ENCODE assay signal across 8 cellular contexts in genomic region chr2:71068218-71069035, GRCh38. TPM values are rescaled to one million over a fixed set of nuclear protein-coding genes. Genes with fewer than 3 reads are reported as not detected.
DNase-seq lines count a peak whose midpoint lies in the region; ATAC-seq and TF ChIP-seq lines count a peak whose summit lies in the region.

TSS of gene NAGK (plus strand) at chr2:71068648. CDS start at chr2:71068684, 36 bp downstream.

- peaks cover 52% of the 10 kb centered on the region for H3K4me1 Mint-ChIP-seq in activated CD4-positive, alpha-beta T cell treated with anti-CD3 and anti-CD28 coated beads, Interleukin-2, amount 10 ng/mL, durations not matched to agents 7 days and 5 days

- POLR2A ChIA-PET in activated CD4-positive, alpha-beta T cell treated with anti-CD3 and anti-CD28 coated beads, Interleukin-2, amount 10 ng/mL, durations not matched to agents 7 days and 5 days (lab: Charles Lee) = interaction anchor here (0.6 to 1.5 kb wide), 3 partner anchors 62 to 73 kb away, joined by 3 to 6 read pairs (median 3); partner anchors contain the start of gene MPHOSPH10

- CTCF ChIA-PET in activated CD4-positive, alpha-beta T cell treated with anti-CD3 and anti-CD28 coated beads, Interleukin-2, amount 10 ng/mL, durations not matched to agents 7 days and 5 days (lab: Charles Lee) = interaction anchor here (1.2 to 1.4 kb wide), 3 partner anchors 79 to 84 kb away, joined by 3 to 5 read pairs (median 3); no protein-coding TSS in a partner anchor

- no peaks in the 10 kb centered on the region for H3K9me3 Mint-ChIP-seq in activated CD4-positive, alpha-beta T cell treated with anti-CD3 and anti-CD28 coated beads, Interleukin-2, amount 10 ng/mL, durations not matched to agents 7 days and 5 days

- H3K27me3 Mint-ChIP-seq in activated CD4-positive, alpha-beta T cell treated with anti-CD3 and anti-CD28 coated beads, Interleukin-2, amount 10 ng/mL, durations not matched to agents 7 days and 5 days = no peaks in the 10 kb centered on the region

- peak; percentile 97 to 100 (median 100) for DNase-seq in C1 segment of cervical spinal cord (lab: John Stamatoyannopoulos, UW)
- peak; percentile 93 for DNase-seq in NCI-H69 (lab: John Stamatoyannopoulos, UW)
- peak; percentile 97 for DNase-seq in activated CD4-positive, alpha-beta T cell treated with anti-CD3 and anti-CD28 coated beads, Interleukin-2, amount 10 ng/mL, durations not matched to agents 7 days and 5 days
- DNase-seq in coronary artery (ENCODE audit: low spot score) = peak; percentile 98
- DNase-seq in left kidney (ENCODE audit: low read depth, low spot score) = peak; percentile 99
- peak; percentile 97 for DNase-seq in stimulated activated CD4-positive, alpha-beta T cell treated with anti-CD3 and anti-CD28 coated beads, Interleukin-1b, Interleukin-23, amount 100 ng/mL, for 48 hours

- peak within 1 kb of the TSS; percentile 89 to 91 for H3K27ac ChIP-seq in coronary artery

- peak within 1 kb of the TSS; percentile 88 for H3K4me3 Mint-ChIP-seq in activated CD4-positive, alpha-beta T cell treated with anti-CD3 and anti-CD28 coated beads, Interleukin-2, amount 10 ng/mL, durations not matched to agents 7 days and 5 days

- peak within 1 kb of the TSS; percentile 95 for H3K27ac Mint-ChIP-seq in activated CD4-positive, alpha-beta T cell treated with anti-CD3 and anti-CD28 coated beads, Interleukin-2, amount 10 ng/mL, durations not matched to agents 7 days and 5 days

- TF ChIP-seq CTCF in coronary artery (IDR thresholded peaks at IDR 0.05) = no peak

- H3K36me3 Mint-ChIP-seq in activated CD4-positive, alpha-beta T cell treated with anti-CD3 and anti-CD28 coated beads, Interleukin-2, amount 10 ng/mL, durations not matched to agents 7 days and 5 days (ENCODE audit: low read depth) = peaks cover 23% of the 10 kb centered on the region

- ATAC-seq in GM19372 (IDR thresholded peaks at IDR 0.05; ENCODE audit: low read depth, unreplicated experiment) (peak; percentile 52), HG03521 (IDR thresholded peaks at IDR 0.05; ENCODE audit: unreplicated experiment) (peak; percentile 59)

- peak within 1 kb of the TSS; percentile 89 for H3K4me3 ChIP-seq in coronary artery

RNA-seq across cellular contexts. Expression of gene NAGK, which starts in this region (rescaled TPM):
- total RNA-seq in activated CD4-positive, alpha-beta T cell treated with anti-CD3 and anti-CD28 coated beads, Interleukin-2, amount 10 ng/mL, durations not matched to agents 7 days and 5 days = 10 to 100 TPM; 81.1 to 83.6 TPM

Comparison
In these comparisons a context has a peak if more than half of its experiments do, and no peak if none do; other contexts are left out.
1. Peak in every context shown above with its lines: DNase-seq, ATAC-seq, H3K4me3 ChIP-seq and H3K27ac ChIP-seq.